ENCODE assay signal across 7 cellular contexts in genomic region chr6:67064323-67064722, GRCh38.
"Had no signal": no experiment of that assay in that cellular context is flagged by ENCODE, and none has a peak within 500 bp of the region (broad histone marks: within the 10 kb centered on the region; RNA-seq: fewer than 3 reads in every experiment).

No MANE protein-coding gene starts in this region.

- H3K4me2 ChIP-seq: GM23338 had no signal

- H3K4me1 Mint-ChIP-seq: GM23338, IgD-negative memory B cell had no signal

- H3K36me3 Mint-ChIP-seq: IgD-negative memory B cell had no signal

- H2AFZ ChIP-seq: GM23338 had no signal

- DNase-seq: H9, HCEC 1CT had no signal

- H3K27ac ChIP-seq: HL-60 had no signal

- H3K4me3 ChIP-seq: GM23338 had no signal

- FAIRE-seq: H1, HepG2 had no signal

- H3K27ac Mint-ChIP-seq: GM23338, H9, IgD-negative memory B cell had no signal

- ATAC-seq: GM23338, HepG2 had no signal

- H3K4me3 Mint-ChIP-seq: GM23338, H9, IgD-negative memory B cell had no signal

- H3K27me3 Mint-ChIP-seq: IgD-negative memory B cell had no signal
